Comparison of ENCODE assay signal across 1 cellular context in the genomic region with DNA sequence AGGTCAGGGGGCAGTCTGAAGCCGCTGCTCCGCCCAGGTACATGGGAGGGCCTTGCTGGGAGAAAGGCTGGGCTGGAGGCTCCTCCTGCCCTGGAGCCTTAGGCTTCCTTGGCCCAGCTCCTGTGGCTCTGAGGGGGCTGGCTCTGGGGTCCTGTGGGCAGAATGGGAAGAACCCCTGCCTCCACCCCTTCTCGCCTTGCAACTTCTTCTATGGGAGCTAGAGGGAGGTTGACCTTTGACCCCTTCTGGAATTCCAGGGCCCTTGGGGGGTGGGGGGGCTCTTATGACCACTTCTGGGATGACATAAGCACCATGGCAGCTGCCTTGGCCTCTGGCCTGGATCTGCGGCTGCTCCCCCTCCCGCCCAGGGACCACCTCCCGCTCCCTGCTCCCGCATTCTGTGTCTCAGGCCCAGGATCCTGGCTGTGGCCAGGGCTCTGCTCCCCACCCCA.
TF ChIP-seq lines count a peak whose summit lies in the region.

No MANE protein-coding gene starts in this region.

TF ChIP-seq in HCT116, 20 proteins besides CTCF, POLR2A, EP300 and RAD21 (continued from another document):
- TF ChIP-seq, protein P1, sequence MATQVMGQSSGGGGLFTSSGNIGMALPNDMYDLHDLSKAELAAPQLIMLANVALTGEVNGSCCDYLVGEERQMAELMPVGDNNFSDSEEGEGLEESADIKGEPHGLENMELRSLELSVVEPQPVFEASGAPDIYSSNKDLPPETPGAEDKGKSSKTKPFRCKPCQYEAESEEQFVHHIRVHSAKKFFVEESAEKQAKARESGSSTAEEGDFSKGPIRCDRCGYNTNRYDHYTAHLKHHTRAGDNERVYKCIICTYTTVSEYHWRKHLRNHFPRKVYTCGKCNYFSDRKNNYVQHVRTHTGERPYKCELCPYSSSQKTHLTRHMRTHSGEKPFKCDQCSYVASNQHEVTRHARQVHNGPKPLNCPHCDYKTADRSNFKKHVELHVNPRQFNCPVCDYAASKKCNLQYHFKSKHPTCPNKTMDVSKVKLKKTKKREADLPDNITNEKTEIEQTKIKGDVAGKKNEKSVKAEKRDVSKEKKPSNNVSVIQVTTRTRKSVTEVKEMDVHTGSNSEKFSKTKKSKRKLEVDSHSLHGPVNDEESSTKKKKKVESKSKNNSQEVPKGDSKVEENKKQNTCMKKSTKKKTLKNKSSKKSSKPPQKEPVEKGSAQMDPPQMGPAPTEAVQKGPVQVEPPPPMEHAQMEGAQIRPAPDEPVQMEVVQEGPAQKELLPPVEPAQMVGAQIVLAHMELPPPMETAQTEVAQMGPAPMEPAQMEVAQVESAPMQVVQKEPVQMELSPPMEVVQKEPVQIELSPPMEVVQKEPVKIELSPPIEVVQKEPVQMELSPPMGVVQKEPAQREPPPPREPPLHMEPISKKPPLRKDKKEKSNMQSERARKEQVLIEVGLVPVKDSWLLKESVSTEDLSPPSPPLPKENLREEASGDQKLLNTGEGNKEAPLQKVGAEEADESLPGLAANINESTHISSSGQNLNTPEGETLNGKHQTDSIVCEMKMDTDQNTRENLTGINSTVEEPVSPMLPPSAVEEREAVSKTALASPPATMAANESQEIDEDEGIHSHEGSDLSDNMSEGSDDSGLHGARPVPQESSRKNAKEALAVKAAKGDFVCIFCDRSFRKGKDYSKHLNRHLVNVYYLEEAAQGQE (IDR thresholded peaks at IDR 0.05; ENCODE audit: low read depth) = no peak
- no peak for TF ChIP-seq TCF7L2 (IDR thresholded peaks at IDR 0.05; ENCODE audit: borderline replicate concordance, extremely low read depth, insufficient read depth, insufficient read length)
